Comparison of ENCODE assay signal across 10 cellular contexts in the genomic region with DNA sequence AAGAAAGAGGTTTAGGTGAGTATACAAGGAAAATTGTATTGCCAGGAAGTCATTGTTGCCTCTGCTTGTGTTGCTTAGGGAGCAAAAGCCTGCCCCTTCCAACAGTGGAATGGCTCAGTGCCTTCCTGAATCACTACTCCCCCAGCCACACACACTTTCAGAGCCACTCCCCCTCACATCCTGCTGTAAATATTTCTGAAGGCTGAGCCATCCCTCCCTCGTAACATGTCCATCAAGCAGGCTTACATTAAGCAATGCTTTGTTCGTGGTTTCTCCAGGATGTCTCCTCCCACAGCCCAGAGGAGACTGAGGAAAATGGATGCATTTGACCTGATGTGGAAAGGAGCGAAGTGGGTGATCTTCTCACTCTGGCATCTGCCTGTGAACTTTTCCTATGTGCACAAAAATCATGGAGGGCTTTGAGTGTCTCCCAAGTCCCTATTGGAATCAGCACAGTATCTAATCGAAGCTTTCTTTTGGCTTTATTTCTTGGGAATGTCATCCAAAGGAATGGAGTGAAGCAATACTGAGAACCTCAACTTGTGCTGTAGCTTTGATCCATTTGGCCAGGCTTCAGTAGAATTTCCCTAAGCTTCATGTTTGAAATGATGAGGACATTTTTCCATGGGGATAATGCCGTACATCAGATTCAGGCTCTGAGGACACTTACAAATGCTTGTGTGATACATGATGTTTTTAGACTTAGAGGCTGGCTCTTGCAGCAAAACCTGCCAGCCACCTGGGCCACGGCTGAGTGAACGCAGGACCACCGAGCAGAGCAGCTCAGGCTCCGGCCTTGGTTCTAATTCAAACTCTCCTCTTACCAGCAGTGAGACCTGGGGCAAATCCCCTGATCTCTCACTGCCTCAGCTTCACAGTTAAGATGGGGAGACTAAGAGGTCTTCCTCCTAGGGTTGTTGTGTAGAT.
A peak's percentile ranks its signal among the peaks of the same experiment; 100 is the strongest.
DNase-seq lines count a peak whose midpoint lies in the region; ATAC-seq, FAIRE-seq and TF ChIP-seq lines count a peak whose summit lies in the region.
"Had no signal": no experiment of that assay in that cellular context is flagged by ENCODE, and none has a peak within 500 bp of the region (broad histone marks: within the 10 kb centered on the region; RNA-seq: fewer than 3 reads in every experiment).

No MANE protein-coding gene starts in this region.

- no peaks in the 10 kb centered on the region for H3F3A ChIP-seq in MM.1S (ENCODE audit: insufficient read depth, low read length)

- no peak overlapping the region for H3K4me3 Mint-ChIP-seq in CD8-positive, alpha-beta T cell
- H3K4me3 Mint-ChIP-seq: memory B cell had no signal

- H3K36me3 Mint-ChIP-seq in CD8-positive, alpha-beta T cell: no peaks in the 10 kb centered on the region
- H3K36me3 Mint-ChIP-seq: memory B cell had no signal

- H3K27ac Mint-ChIP-seq in CD8-positive, alpha-beta T cell: no peak overlapping the region
- H3K27ac Mint-ChIP-seq: memory B cell had no signal

- no peaks in the 10 kb centered on the region for H3K9me2 ChIP-seq in MM.1S (replicated peaks; ENCODE audit: insufficient read depth, low read length)

- no peaks in the 10 kb centered on the region for H3K79me2 ChIP-seq in MM.1S (ENCODE audit: low read length)

- H2AFZ ChIP-seq in MM.1S (ENCODE audit: low read length): no peak overlapping the region

- TF ChIP-seq CTCF in CD8-positive, alpha-beta T cell (IDR thresholded peaks at IDR 0.05): no peak
- no peak for TF ChIP-seq CTCF in MM.1S (IDR thresholded peaks at IDR 0.05; ENCODE audit: low read length)

- POLR2A ChIA-PET in CD8-positive, alpha-beta T cell (lab: Charles Lee): no interaction called here

- H3K9ac ChIP-seq in adipocyte (ENCODE audit: low read length): peak overlapping the region; percentile 65
- no peak overlapping the region for H3K9ac ChIP-seq in MM.1S (ENCODE audit: low read length)

- no peaks in the 10 kb centered on the region for H3K27me3 ChIP-seq in adipocyte (replicated peaks; ENCODE audit: control insufficient read depth, insufficient read depth, low read length)
- H3K27me3 ChIP-seq in CD8-positive, alpha-beta T cell (ENCODE audit: insufficient read depth, low read length): no peaks in the 10 kb centered on the region
- no peaks in the 10 kb centered on the region for H3K27me3 ChIP-seq in MM.1S (replicated peaks; ENCODE audit: insufficient read depth, low read length)

- no peak for ATAC-seq in CD8-positive, alpha-beta T cell

- no peaks in the 10 kb centered on the region for H3K4me1 Mint-ChIP-seq in CD8-positive, alpha-beta T cell (ENCODE audit: low read depth)

- H3K4me2 ChIP-seq in MM.1S (ENCODE audit: low read depth, low read length): no peak overlapping the region

- no peaks in the 10 kb centered on the region for H4K20me1 ChIP-seq in MM.1S (ENCODE audit: insufficient read depth, low read length)

- CTCF ChIA-PET in CD8-positive, alpha-beta T cell (lab: Charles Lee): no interaction called here

- H3K9me3 ChIP-seq in adipocyte (ENCODE audit: control insufficient read depth, low read length) (no peaks in the 10 kb centered on the region), MM.1S (replicated peaks; ENCODE audit: insufficient read depth, low read length) (no peaks in the 10 kb centered on the region)
- H3K9me3 ChIP-seq in CD8-positive, alpha-beta T cell (ENCODE audit: low read length): no peaks in the 10 kb centered on the region

- intact Hi-C loops in CD8-positive, alpha-beta T cell (cut with DNase I, micrococcal nuclease): no loop called here

- no peaks in the 10 kb centered on the region for H3K9me3 Mint-ChIP-seq in CD8-positive, alpha-beta T cell
- H3K9me3 Mint-ChIP-seq: memory B cell had no signal

- H3K36me3 ChIP-seq in adipocyte (ENCODE audit: control insufficient read depth, insufficient read depth, low read length, severe bottlenecking) (no peaks in the 10 kb centered on the region), MM.1S (replicated peaks; ENCODE audit: insufficient read depth, low read length) (no peaks in the 10 kb centered on the region)
- H3K36me3 ChIP-seq in CD8-positive, alpha-beta T cell (ENCODE audit: insufficient read depth, low read length): no peaks in the 10 kb centered on the region

- DNase-seq in DMS153 (lab: John Stamatoyannopoulos, UW) (peak; percentile 63), DMS153 treated with DMSO at 0.1 percent for 48 hours (lab: John Stamatoyannopoulos, UW; ENCODE audit: unreplicated experiment) (no peak), adipocyte (ENCODE audit: low read depth) (peak; percentile 84), inferior parietal cortex (ENCODE audit: extremely low spot score) (peak; percentile 17), urothelium cell line (ENCODE audit: low spot score) (peak; percentile 83), MM.1S (no peak)
- no peak for DNase-seq in CD8-positive, alpha-beta T cell
- no peak for DNase-seq in stimulated activated CD4-positive, alpha-beta T cell treated with anti-CD3 and anti-CD28 coated beads, Interleukin-4, amount 100 ng/mL, for 4 hours

- H3K27ac ChIP-seq in CD8-positive, alpha-beta T cell (ENCODE audit: low read depth, low read length): no peak overlapping the region
- H3K27ac ChIP-seq in MM.1S (ENCODE audit: low read length): no peak overlapping the region
- H3K27ac ChIP-seq: 22Rv1 had no signal

- H3K27me3 Mint-ChIP-seq in CD8-positive, alpha-beta T cell (ENCODE audit: low read depth): peaks cover 13% of the 10 kb centered on the region

- H3K4me1 ChIP-seq in adipocyte (ENCODE audit: control insufficient read depth, insufficient read depth, low read length): peaks cover 21% of the 10 kb centered on the region
- H3K4me1 ChIP-seq in CD8-positive, alpha-beta T cell (ENCODE audit: insufficient read depth, low read length): no peaks in the 10 kb centered on the region
- H3K4me1 ChIP-seq in MM.1S (ENCODE audit: low read length): no peaks in the 10 kb centered on the region

- FAIRE-seq in urothelium cell line (lab: Jason Lieb, UNC): no peak

- peak overlapping the region; percentile 49 for H3K4me3 ChIP-seq in adipocyte (ENCODE audit: low read length)
- H3K4me3 ChIP-seq in CD8-positive, alpha-beta T cell (ENCODE audit: low read depth, low read length): no peak overlapping the region
- H3K4me3 ChIP-seq in MM.1S (ENCODE audit: low read length): no peak overlapping the region

Comparison
In these comparisons a context has a peak if more than half of its experiments do, and no peak if none do; other contexts are left out.
1. DNase-seq: peak in DMS153 (single experiment), adipocyte (single experiment), inferior parietal cortex (single experiment) and urothelium cell line (single experiment); none in DMS153 treated with DMSO at 0.1 percent for 48 hours (single experiment), CD8-positive, alpha-beta T cell (0 of 7), MM.1S (single experiment) and stimulated activated CD4-positive, alpha-beta T cell treated with anti-CD3 and anti-CD28 coated beads, Interleukin-4, amount 100 ng/mL, for 4 hours (0 of 2).